ENCODE assay signal across 1 cellular context in the genomic region with DNA sequence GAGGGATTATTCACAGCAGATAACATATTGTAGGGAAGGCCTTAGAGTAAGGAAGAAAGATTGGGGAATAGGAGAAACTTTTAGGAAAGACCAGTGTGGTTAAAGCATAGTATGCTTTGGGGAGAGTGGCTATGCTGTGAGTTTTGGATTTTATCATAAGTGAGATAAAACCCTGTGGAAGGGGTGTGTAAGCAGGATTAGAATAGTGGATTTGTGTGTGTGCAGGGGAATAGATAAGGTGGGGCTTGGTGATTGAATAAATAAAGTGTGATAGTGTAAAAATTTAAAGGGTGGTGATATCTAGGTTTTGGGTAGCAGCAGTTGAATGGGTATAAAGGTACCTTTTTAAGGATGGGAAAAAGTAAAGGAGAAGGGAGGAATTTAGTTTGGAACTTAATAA.
A peak's percentile ranks its signal among the peaks of the same experiment; 100 is the strongest.
TF ChIP-seq lines count a peak whose summit lies in the region.

No MANE protein-coding gene starts in this region.

TF ChIP-seq in K562, 482 proteins besides CTCF, POLR2A, EP300 and RAD21 (continued from another document):
- TF ChIP-seq, protein P1, sequence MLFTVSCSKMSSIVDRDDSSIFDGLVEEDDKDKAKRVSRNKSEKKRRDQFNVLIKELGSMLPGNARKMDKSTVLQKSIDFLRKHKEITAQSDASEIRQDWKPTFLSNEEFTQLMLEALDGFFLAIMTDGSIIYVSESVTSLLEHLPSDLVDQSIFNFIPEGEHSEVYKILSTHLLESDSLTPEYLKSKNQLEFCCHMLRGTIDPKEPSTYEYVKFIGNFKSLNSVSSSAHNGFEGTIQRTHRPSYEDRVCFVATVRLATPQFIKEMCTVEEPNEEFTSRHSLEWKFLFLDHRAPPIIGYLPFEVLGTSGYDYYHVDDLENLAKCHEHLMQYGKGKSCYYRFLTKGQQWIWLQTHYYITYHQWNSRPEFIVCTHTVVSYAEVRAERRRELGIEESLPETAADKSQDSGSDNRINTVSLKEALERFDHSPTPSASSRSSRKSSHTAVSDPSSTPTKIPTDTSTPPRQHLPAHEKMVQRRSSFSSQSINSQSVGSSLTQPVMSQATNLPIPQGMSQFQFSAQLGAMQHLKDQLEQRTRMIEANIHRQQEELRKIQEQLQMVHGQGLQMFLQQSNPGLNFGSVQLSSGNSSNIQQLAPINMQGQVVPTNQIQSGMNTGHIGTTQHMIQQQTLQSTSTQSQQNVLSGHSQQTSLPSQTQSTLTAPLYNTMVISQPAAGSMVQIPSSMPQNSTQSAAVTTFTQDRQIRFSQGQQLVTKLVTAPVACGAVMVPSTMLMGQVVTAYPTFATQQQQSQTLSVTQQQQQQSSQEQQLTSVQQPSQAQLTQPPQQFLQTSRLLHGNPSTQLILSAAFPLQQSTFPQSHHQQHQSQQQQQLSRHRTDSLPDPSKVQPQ (CRISPR knock-in tag; IDR thresholded peaks at IDR 0.05; ENCODE audit: borderline replicate concordance): no peak
- TF ChIP-seq ZNF436 (CRISPR knock-in tag; IDR thresholded peaks at IDR 0.05) (no peak), DPF2 (IDR thresholded peaks at IDR 0.05) (peak; percentile 75), SOX6 (IDR thresholded peaks at IDR 0.05) (no peak), HLTF (IDR thresholded peaks at IDR 0.05) (peak; percentile 40; the same call in 1 of the 2 replicates), MED1 (CRISPR knock-in tag; IDR thresholded peaks at IDR 0.05; ENCODE audit: borderline replicate concordance) (no peak), NRF1 (conservative IDR thresholded peaks at IDR 0.05 in 1 of 2, IDR thresholded peaks at IDR 0.05 in 1 of 2) (no peak), ARID1B (IDR thresholded peaks at IDR 0.05) (peak; percentile 80), NCOR1 (IDR thresholded peaks at IDR 0.05) (peak; percentile 59; the same call in 1 of the 2 replicates), ZNF224 (CRISPR knock-in tag; IDR thresholded peaks at IDR 0.05) (no peak), KDM1A (IDR thresholded peaks at IDR 0.05) (peak; percentile 17 to 34; a peak in 1 of 4 replicates), SMARCE1 (IDR thresholded peaks at IDR 0.05) (peak; percentile 60), ZNF583 (CRISPR knock-in tag; IDR thresholded peaks at IDR 0.05) (no peak), MECOM (CRISPR knock-in tag; IDR thresholded peaks at IDR 0.05) (no peak), CC2D1A (IDR thresholded peaks at IDR 0.05) (peak; percentile 19; the same call in 1 of the 2 replicates), TAL1 (IDR thresholded peaks at IDR 0.05) (peak; percentile 49), CBFA2T3 (IDR thresholded peaks at IDR 0.05) (peak; percentile 77), JUNB (CRISPR knock-in tag; conservative IDR thresholded peaks at IDR 0.05) (no peak), FUS (optimal IDR thresholded peaks at IDR 0.05; ENCODE audit: low read depth, low read length) (no peak), TCF3 (CRISPR knock-in tag; IDR thresholded peaks at IDR 0.05) (0 out of 2 replicates have a peak, but pooled peaks have one; percentile 9), BRD4 (IDR thresholded peaks at IDR 0.05) (no peak), HMG20A (CRISPR knock-in tag; conservative IDR thresholded peaks at IDR 0.05) (no peak), SMARCA4 (IDR thresholded peaks at IDR 0.05) (peak; percentile 58), ZNF121 (CRISPR knock-in tag; conservative IDR thresholded peaks at IDR 0.05) (no peak), NR2F6 (CRISPR knock-in tag; IDR thresholded peaks at IDR 0.05) (no peak), RCOR1 (IDR thresholded peaks at IDR 0.05; ENCODE audit: borderline replicate concordance in 1 of 2, low read depth in 2 of 2, low read length in 2 of 2) (0 out of 4 replicates have a peak, but pooled peaks of 1 of the 2 experiments have one; percentile 5), ZNF695 (CRISPR knock-in tag; IDR thresholded peaks at IDR 0.05) (no peak)
- TF ChIP-seq, protein P2, sequence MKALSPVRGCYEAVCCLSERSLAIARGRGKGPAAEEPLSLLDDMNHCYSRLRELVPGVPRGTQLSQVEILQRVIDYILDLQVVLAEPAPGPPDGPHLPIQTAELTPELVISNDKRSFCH (CRISPR knock-in tag; IDR thresholded peaks at IDR 0.05): no peak
- TF ChIP-seq, protein P2 (tag; IDR thresholded peaks at IDR 0.05): no peak
